ENCODE assay signal across 8 cellular contexts in the genomic region with DNA sequence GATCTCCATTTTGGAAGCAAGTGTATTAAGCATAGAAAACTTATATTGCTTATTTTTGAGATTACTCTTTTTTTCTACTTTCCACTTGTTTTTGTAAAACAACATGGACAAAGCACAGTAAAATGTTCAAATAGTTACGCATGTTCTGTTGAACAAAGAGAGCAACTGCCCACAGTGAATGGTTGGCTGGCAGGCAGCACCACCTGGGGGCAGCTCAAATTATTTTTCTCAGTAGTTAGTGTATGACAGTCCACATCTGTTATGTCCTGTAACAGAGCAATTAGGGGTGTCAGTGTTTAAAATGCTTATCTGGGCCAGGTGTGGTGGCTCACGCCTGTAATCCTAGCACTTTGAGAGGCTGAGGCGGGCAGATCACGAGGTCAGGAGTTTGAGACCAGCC. TPM values are rescaled to one million over a fixed set of nuclear protein-coding genes. Genes with fewer than 3 reads are reported as not detected.
DNase-seq lines count a peak whose midpoint lies in the region; ATAC-seq and TF ChIP-seq lines count a peak whose summit lies in the region.

No MANE protein-coding gene starts in this region.

- H3K36me3 ChIP-seq in stomach, result no peaks in the 10 kb centered on the region

- TF ChIP-seq CTCF in stomach (IDR thresholded peaks at IDR 0.05), result peak in 5 of 7 experiments; percentile 13 to 50 (median 26)

- H3K4me3 ChIP-seq in stomach, result no peak overlapping the region

- intact Hi-C loops in stomach (cut with DNase I; ENCODE audit: low total_unique reads), result no loop called here

- no peaks in the 10 kb centered on the region for H3K9me3 ChIP-seq in stomach

- no peak for TF ChIP-seq EP300 in stomach (IDR thresholded peaks at IDR 0.05)

- ATAC-seq in GM19463 (IDR thresholded peaks at IDR 0.05; ENCODE audit: unreplicated experiment) (no peak), HG02798 (IDR thresholded peaks at IDR 0.05; ENCODE audit: poor library complexity, unreplicated experiment) (no peak)

- H3K27ac ChIP-seq in stomach, result no peak overlapping the region

- no peaks in the 10 kb centered on the region for H3K4me1 ChIP-seq in stomach

- no peaks in the 10 kb centered on the region for H3K27me3 ChIP-seq in stomach

- no peak for TF ChIP-seq POLR2A in stomach (IDR thresholded peaks at IDR 0.05)

- 39 to 46% (median 44%) methylated on average over 4 of the region's 4 CpGs for WGBS in stomach, 5 donors

- DNase-seq in SHP77 treated with DMSO at 0.1 percent for 48 hours (lab: John Stamatoyannopoulos, UW) (peak; percentile 24), SHP77 (lab: John Stamatoyannopoulos, UW) (no peak), RPMI7951 (ENCODE audit: low read depth) (peak; percentile 12), glomerular visceral epithelial cell (ENCODE audit: extremely low spot score) (peak; percentile 12), stomach (peak; percentile 34), NCI-H510A treated with DMSO at 0.1 percent for 48 hours (lab: John Stamatoyannopoulos, UW) (no peak)

RNA-seq across cellular contexts. Expression of a gene that starts 46.1 kb away (rescaled TPM):
- 12.7 and 13.5 TPM in 2 replicates for total RNA-seq in RPMI7951 (2014; rRNA removed; shearing (Covaris generic))
- total RNA-seq in stomach, result 10 to 100 TPM; 17.4 to 76.9 (median 20.4) TPM
- polyA plus RNA-seq in stomach, result 1 to 10 TPM; 5.1 to 5.3 (median 5.3) TPM

Comparison
In these comparisons a context has a peak if more than half of its experiments do, and no peak if none do; other contexts are left out.
1. DNase-seq: peak in SHP77 treated with DMSO at 0.1 percent for 48 hours (single experiment), RPMI7951 (single experiment), glomerular visceral epithelial cell (single experiment) and stomach (single experiment); none in SHP77 (0 of 2) and NCI-H510A treated with DMSO at 0.1 percent for 48 hours (single experiment).